8 cellular contexts compared by ENCODE assay signal in the genomic region with DNA sequence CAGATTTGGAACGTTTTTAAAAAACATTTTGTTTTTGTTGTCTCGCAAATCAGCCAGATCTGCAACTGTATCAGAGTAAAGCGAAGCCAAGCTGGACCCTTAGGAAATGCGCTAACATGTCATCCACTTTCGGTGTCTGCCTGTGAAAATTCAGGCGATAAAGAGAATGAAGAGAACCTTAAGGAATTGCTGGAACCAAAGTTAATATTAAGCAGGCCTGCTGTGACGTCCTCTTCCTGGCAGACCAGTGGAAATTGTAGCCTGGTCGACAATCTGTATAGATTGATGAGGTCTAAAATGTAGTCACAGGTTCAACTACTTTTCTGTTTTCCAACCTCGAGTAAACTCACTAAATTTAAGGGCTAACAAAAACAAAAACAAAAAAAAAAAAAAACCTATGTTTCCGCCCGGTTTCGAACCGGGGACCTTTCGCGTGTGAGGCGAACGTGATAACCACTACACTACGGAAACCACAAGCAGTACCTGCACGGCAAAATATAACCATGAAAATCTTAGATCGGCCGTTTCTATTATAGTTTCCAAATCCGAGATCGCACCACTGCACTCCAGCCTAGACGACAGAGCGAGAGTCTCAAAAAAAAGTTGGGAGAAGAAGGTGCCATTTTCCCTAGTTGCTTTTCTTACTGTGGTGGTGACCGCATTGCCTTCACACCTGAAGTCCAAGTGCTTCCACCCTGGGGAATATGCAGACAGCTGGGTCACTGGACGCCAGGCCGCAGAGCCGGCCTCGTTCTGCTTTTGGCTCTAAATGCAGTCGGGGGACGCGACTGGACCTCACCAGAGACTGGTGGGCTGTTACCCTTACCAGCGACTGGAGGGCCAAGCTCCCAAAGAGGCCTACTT.
DNase-seq lines count a peak whose midpoint lies in the region; ATAC-seq and TF ChIP-seq lines count a peak whose summit lies in the region.
"Not testable (repeated sequence)": the region's sequence is repeated elsewhere in the genome, so short reads cannot be mapped to it uniquely, and the experiment has no call there.

No MANE protein-coding gene starts in this region.

- H3K27ac ChIP-seq in brain microvascular endothelial cell: not testable (repeated sequence)

- TF ChIP-seq CTCF in brain microvascular endothelial cell (IDR thresholded peaks at IDR 0.05; ENCODE audit: low read depth, low read length, missing control alignments): not testable (repeated sequence)

- in situ Hi-C loops in brain microvascular endothelial cell (cut with HindIII; ENCODE audit: low pct_ligation_motif_present, low sequenced_read_pairs): not testable (repeated sequence)

- ATAC-seq in Right ventricle myocardium inferior: peak; percentile 33

- H3K36me3 ChIP-seq in brain microvascular endothelial cell (replicated peaks): not testable (repeated sequence)

- intact Hi-C loops in Right ventricle myocardium inferior (cut with DNase I): not testable (repeated sequence)

- DNase-seq in AG08396 (ENCODE audit: low spot score) (peak; percentile 3), HT-29 (ENCODE audit: low spot score) (peak; percentile 94), NCI-H774 (lab: John Stamatoyannopoulos, UW) (peak; percentile 73), brain microvascular endothelial cell (peak; percentile 70), Right ventricle myocardium inferior (ENCODE audit: missing footprints) (peak; percentile 46), mucosa of gallbladder (ENCODE audit: low spot score) (peak; percentile 56)
- DNase-seq in activated CD4-positive, alpha-beta T cell treated with anti-CD3 and anti-CD28 coated beads, Interleukin-2, amount 50 U/mL, for 1 hour: peak; percentile 16
- peak; percentile 30 for DNase-seq in stimulated activated CD4-positive, alpha-beta T cell treated with anti-CD3 and anti-CD28 coated beads, Interleukin-4, amount 100 ng/mL, for 1 hour

- not testable (repeated sequence) for H3K27me3 ChIP-seq in brain microvascular endothelial cell (replicated peaks)

- peak overlapping the region; percentile 49 for H3K4me3 ChIP-seq in brain microvascular endothelial cell (ENCODE audit: low read depth, low read length)

Comparison
In these comparisons a context has a peak if more than half of its experiments do, and no peak if none do; other contexts are left out.
1. DNase-seq: peak in every context shown above with its lines; median percentile 94 in HT-29; 73 in NCI-H774; 70 in brain microvascular endothelial cell; 56 in mucosa of gallbladder; 46 in Right ventricle myocardium inferior; 30 in stimulated activated CD4-positive, alpha-beta T cell treated with anti-CD3 and anti-CD28 coated beads, Interleukin-4, amount 100 ng/mL, for 1 hour; 16 in activated CD4-positive, alpha-beta T cell treated with anti-CD3 and anti-CD28 coated beads, Interleukin-2, amount 50 U/mL, for 1 hour; 3 in AG08396.